ENCODE assay signal across 1 cellular context in the genomic region with DNA sequence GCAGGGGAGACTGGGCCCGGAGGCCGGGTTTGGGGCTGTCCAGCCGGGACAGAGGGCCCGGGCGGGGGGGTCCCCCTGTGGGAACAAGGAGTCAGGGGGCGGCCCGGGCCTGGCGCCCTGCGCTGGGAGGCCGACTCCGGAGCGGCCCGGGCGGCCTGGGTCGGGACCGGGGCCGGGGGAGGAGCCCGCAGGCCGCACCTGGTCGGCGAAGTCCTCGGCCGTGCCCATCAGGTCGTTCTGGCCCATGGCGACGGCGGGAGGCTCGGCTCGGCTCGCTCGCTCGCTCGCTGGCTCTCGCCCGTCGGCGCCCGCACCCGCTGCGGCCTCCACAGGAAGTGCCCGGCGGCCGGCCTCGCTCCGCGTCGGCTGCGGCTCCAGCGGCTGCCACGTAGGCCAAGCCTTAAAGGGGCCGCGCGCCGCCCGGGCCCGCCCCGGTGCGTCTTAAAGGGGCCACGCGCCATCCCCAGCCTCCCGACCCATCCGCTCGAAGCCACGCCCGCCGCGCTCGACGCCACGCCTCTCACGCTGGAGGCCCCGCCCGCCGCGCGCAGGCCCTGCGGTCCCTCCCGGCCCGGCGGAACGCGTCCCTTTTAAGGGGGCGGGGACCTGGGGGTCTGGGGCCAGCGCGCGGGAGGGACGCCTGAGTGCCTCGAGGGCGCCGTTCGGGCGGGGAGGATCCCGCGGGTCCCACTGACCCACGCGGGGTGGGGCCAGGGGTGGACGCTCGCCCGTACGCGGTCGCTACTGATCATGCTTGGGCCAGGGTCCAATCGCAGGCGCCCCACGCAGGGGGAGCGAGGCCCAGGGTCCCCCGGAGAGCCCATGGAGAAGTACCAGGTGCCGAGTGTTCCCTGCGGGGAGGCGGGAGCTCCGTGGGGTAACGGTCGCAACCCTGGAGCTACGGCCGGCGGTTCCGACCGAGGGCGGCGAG.
TF ChIP-seq lines count a peak whose summit lies in the region.

Gene STKLD1 (plus strand): TSS at position 643 of the 931 bp plus-strand sequence. CDS start 108 bp downstream, at position 751.
Gene SURF4 (minus strand): TSS at position 337 of the 931 bp plus-strand sequence. CDS start 91 bp downstream, at position 246.

TF ChIP-seq in HEK293, 187 proteins besides CTCF, POLR2A, EP300 and RAD21 (continued from another document and continues in another):
- 0 out of 2 replicates have a peak, but pooled peaks have one; percentile 5 for TF ChIP-seq EGR2 (tag by site-specific recombination; IDR thresholded peaks at IDR 0.05; ENCODE audit: low read depth)
- no peak for TF ChIP-seq ZNF670 (tag by site-specific recombination; IDR thresholded peaks at IDR 0.05; ENCODE audit: low read depth)
- TF ChIP-seq ZFHX2 (tag by site-specific recombination; conservative IDR thresholded peaks at IDR 0.05): peak; percentile 38; the same call in 1 of the 2 replicates
- 0 out of 2 replicates have a peak, but pooled peaks have one; percentile 18 for TF ChIP-seq PBX3 (CRISPR knock-in tag; IDR thresholded peaks at IDR 0.05)
- peak; percentile 49; the same call in 1 of the 2 replicates for TF ChIP-seq ZBTB8A (tag by site-specific recombination; IDR thresholded peaks at IDR 0.05)
- peak; percentile 38; the same call in 1 of the 2 replicates for TF ChIP-seq IKZF3 (tag by site-specific recombination; IDR thresholded peaks at IDR 0.05)
- peak; percentile 44; the same call in 1 of the 2 replicates for TF ChIP-seq KLF8 (tag by site-specific recombination; IDR thresholded peaks at IDR 0.05)
- TF ChIP-seq, protein P1, sequence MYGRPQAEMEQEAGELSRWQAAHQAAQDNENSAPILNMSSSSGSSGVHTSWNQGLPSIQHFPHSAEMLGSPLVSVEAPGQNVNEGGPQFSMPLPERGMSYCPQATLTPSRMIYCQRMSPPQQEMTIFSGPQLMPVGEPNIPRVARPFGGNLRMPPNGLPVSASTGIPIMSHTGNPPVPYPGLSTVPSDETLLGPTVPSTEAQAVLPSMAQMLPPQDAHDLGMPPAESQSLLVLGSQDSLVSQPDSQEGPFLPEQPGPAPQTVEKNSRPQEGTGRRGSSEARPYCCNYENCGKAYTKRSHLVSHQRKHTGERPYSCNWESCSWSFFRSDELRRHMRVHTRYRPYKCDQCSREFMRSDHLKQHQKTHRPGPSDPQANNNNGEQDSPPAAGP (tag by site-specific recombination; IDR thresholded peaks at IDR 0.05): no peak
- peak; percentile 52 for TF ChIP-seq SP2 (tag by site-specific recombination; IDR thresholded peaks at IDR 0.05)
- TF ChIP-seq HOXC10 (CRISPR knock-in tag; IDR thresholded peaks at IDR 0.05): no peak
- TF ChIP-seq ZNF549 (tag by site-specific recombination; IDR thresholded peaks at IDR 0.05): no peak
- peak; percentile 72 for TF ChIP-seq ZBTB20 (tag by site-specific recombination; IDR thresholded peaks at IDR 0.05)
- peak; percentile 99 for TF ChIP-seq ZFP69B (tag by site-specific recombination; IDR thresholded peaks at IDR 0.05)
- TF ChIP-seq ZNF26 (tag by site-specific recombination; IDR thresholded peaks at IDR 0.05): no peak
- TF ChIP-seq, protein P2, sequence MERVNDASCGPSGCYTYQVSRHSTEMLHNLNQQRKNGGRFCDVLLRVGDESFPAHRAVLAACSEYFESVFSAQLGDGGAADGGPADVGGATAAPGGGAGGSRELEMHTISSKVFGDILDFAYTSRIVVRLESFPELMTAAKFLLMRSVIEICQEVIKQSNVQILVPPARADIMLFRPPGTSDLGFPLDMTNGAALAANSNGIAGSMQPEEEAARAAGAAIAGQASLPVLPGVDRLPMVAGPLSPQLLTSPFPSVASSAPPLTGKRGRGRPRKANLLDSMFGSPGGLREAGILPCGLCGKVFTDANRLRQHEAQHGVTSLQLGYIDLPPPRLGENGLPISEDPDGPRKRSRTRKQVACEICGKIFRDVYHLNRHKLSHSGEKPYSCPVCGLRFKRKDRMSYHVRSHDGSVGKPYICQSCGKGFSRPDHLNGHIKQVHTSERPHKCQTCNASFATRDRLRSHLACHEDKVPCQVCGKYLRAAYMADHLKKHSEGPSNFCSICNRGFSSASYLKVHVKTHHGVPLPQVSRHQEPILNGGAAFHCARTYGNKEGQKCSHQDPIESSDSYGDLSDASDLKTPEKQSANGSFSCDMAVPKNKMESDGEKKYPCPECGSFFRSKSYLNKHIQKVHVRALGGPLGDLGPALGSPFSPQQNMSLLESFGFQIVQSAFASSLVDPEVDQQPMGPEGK (tag by site-specific recombination; IDR thresholded peaks at IDR 0.05): peak; percentile 76
- no peak for TF ChIP-seq ZNF138 (tag by site-specific recombination; IDR thresholded peaks at IDR 0.05; ENCODE audit: borderline replicate concordance)
- TF ChIP-seq ZNF16 (tag by site-specific recombination; IDR thresholded peaks at IDR 0.05; ENCODE audit: low read depth): no peak
- TF ChIP-seq ZBTB1 (tag by site-specific recombination; IDR thresholded peaks at IDR 0.05): no peak
- TF ChIP-seq YY1 (tag by site-specific recombination; IDR thresholded peaks at IDR 0.05): peak; percentile 31; the same call in 1 of the 2 replicates
- TF ChIP-seq, protein P3, sequence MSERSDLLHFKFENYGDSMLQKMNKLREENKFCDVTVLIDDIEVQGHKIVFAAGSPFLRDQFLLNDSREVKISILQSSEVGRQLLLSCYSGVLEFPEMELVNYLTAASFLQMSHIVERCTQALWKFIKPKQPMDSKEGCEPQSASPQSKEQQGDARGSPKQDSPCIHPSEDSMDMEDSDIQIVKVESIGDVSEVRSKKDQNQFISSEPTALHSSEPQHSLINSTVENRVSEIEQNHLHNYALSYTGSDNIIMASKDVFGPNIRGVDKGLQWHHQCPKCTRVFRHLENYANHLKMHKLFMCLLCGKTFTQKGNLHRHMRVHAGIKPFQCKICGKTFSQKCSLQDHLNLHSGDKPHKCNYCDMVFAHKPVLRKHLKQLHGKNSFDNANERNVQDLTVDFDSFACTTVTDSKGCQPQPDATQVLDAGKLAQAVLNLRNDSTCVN (tag by site-specific recombination; optimal IDR thresholded peaks at IDR 0.05): peak; percentile 48
- TF ChIP-seq ZNF366 (tag by site-specific recombination; conservative IDR thresholded peaks at IDR 0.05): no peak
- TF ChIP-seq TCF7L2 (IDR thresholded peaks at IDR 0.05; ENCODE audit: borderline replicate concordance, low read depth, low read length): no peak; the same call in 1 of the 2 replicates
- peak; percentile 93 for TF ChIP-seq GLIS1 (tag by site-specific recombination; IDR thresholded peaks at IDR 0.05)
- TF ChIP-seq ZNF335 (tag by site-specific recombination; conservative IDR thresholded peaks at IDR 0.05): peak; percentile 52; the same call in 1 of the 2 replicates
- peak; percentile 56; the same call in 1 of the 2 replicates for TF ChIP-seq KLF16 (tag by site-specific recombination; IDR thresholded peaks at IDR 0.05)
- peak; percentile 84 for TF ChIP-seq ZNF596 (tag by site-specific recombination; IDR thresholded peaks at IDR 0.05)
- TF ChIP-seq MYNN (tag by site-specific recombination; IDR thresholded peaks at IDR 0.05; ENCODE audit: borderline replicate concordance): no peak
- peak; percentile 57 for TF ChIP-seq SP3 (tag by site-specific recombination; IDR thresholded peaks at IDR 0.05)
- TF ChIP-seq ZNF555 (tag by site-specific recombination; conservative IDR thresholded peaks at IDR 0.05): no peak
- TF ChIP-seq ZNF585B (tag by site-specific recombination; IDR thresholded peaks at IDR 0.05): 0 out of 2 replicates have a peak, but pooled peaks have one; percentile 10
- TF ChIP-seq ZBTB6 (tag by site-specific recombination; IDR thresholded peaks at IDR 0.05): peak; percentile 18; the same call in 1 of the 2 replicates
- TF ChIP-seq ZNF558 (tag by site-specific recombination; IDR thresholded peaks at IDR 0.05): no peak
- no peak for TF ChIP-seq PRDM4 (tag by site-specific recombination; IDR thresholded peaks at IDR 0.05)
- TF ChIP-seq ZNF449 (tag by site-specific recombination; IDR thresholded peaks at IDR 0.05): 0 out of 2 replicates have a peak, but pooled peaks have one; percentile 52
- TF ChIP-seq ZNF843 (tag by site-specific recombination; IDR thresholded peaks at IDR 0.05): 0 out of 2 replicates have a peak, but pooled peaks have one; percentile 15
- TF ChIP-seq, protein P4, sequence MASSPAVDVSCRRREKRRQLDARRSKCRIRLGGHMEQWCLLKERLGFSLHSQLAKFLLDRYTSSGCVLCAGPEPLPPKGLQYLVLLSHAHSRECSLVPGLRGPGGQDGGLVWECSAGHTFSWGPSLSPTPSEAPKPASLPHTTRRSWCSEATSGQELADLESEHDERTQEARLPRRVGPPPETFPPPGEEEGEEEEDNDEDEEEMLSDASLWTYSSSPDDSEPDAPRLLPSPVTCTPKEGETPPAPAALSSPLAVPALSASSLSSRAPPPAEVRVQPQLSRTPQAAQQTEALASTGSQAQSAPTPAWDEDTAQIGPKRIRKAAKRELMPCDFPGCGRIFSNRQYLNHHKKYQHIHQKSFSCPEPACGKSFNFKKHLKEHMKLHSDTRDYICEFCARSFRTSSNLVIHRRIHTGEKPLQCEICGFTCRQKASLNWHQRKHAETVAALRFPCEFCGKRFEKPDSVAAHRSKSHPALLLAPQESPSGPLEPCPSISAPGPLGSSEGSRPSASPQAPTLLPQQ (tag by site-specific recombination; IDR thresholded peaks at IDR 0.05): peak; percentile 100
- TF ChIP-seq ZIC2 (tag by site-specific recombination; IDR thresholded peaks at IDR 0.05): peak; percentile 73
- TF ChIP-seq ZNF48 (tag by site-specific recombination; IDR thresholded peaks at IDR 0.05): no peak
- no peak for TF ChIP-seq ZNF184 (tag by site-specific recombination; IDR thresholded peaks at IDR 0.05)
- TF ChIP-seq TRIM28 (IDR thresholded peaks at IDR 0.05; ENCODE audit: borderline replicate concordance, low read length): no peak
- TF ChIP-seq ZNF626 (tag by site-specific recombination; IDR thresholded peaks at IDR 0.05): no peak
- no peak for TF ChIP-seq ZNF621 (tag by site-specific recombination; IDR thresholded peaks at IDR 0.05)
- peak; percentile 52; the same call in 1 of the 2 replicates for TF ChIP-seq KLF10 (tag by site-specific recombination; IDR thresholded peaks at IDR 0.05)
